ENCODE assay signal across 29 cellular contexts in genomic region chr10:70425096-70425495, GRCh38. TPM values are rescaled to one million over a fixed set of nuclear protein-coding genes. Genes with fewer than 3 reads are reported as not detected.
"Had no signal": no experiment of that assay in that cellular context is flagged by ENCODE, and none has a peak within 500 bp of the region (broad histone marks: within the 10 kb centered on the region; RNA-seq: fewer than 3 reads in every experiment).

No MANE protein-coding gene starts in this region.

- FAIRE-seq: astrocyte, bronchial epithelial cell, frontal cortex had no signal

- DNase-seq: activated CD4-positive, alpha-beta T cell treated with anti-CD3 and anti-CD28 coated beads, Interleukin-2, amount 10 ng/mL, durations not matched to agents 7 days and 5 days; activated CD8-positive, alpha-beta memory T cell treated with anti-CD3 and anti-CD28 coated beads, Interleukin-2, amount 10 ng/mL, durations not matched to agents 7 days and 5 days; activated CD8-positive, alpha-beta T cell treated with anti-CD3 and anti-CD28 coated beads for 36 hours; activated naive CD8-positive, alpha-beta T cell treated with anti-CD3 and anti-CD28 coated beads for 36 hours; activated T-cell treated with anti-CD3 and anti-CD28 coated beads for 4 hours; colonic mucosa; dorsolateral prefrontal cortex; effector memory CD8-positive, alpha-beta T cell; hypothalamus; lower lobe of right lung; natural killer cell; ovary; right cardiac atrium; stimulated activated CD4-positive, alpha-beta T cell treated with anti-CD3 and anti-CD28 coated beads, Interleukin-12 subunit alpha, Interleukin-12 subunit beta, amount 100 ng/mL, for 4 hours; stimulated activated CD4-positive, alpha-beta T cell treated with anti-CD3 and anti-CD28 coated beads, Interleukin-4, amount 100 ng/mL, for 4 hours; tibial artery; uterus had no signal

- H3K9me3 Mint-ChIP-seq: activated CD4-positive, alpha-beta T cell treated with anti-CD3 and anti-CD28 coated beads, Interleukin-2, amount 10 ng/mL, durations not matched to agents 7 days and 5 days; activated CD8-positive, alpha-beta T cell treated with anti-CD3 and anti-CD28 coated beads for 36 hours; activated naive CD8-positive, alpha-beta T cell treated with anti-CD3 and anti-CD28 coated beads for 36 hours; effector memory CD8-positive, alpha-beta T cell; natural killer cell; stimulated activated naive CD8-positive, alpha-beta T cell treated with anti-CD3 and anti-CD28 coated beads, Interleukin-15, Interleukin-2, amounts not matched to agents 100 ng/mL and 50 ng/mL, for 24 hours; T-helper 1 cell treated with Interleukin-12 subunit alpha and Interleukin-12 subunit beta and Interleukin-4 antibody, amounts not matched to agents 30 μg/mL and 1 μg/mL, for 36 hours had no signal

- H3K27ac ChIP-seq: colonic mucosa, dorsolateral prefrontal cortex, lower lobe of right lung, neutrophil, ovary, tibial artery, uterus, VCaP had no signal

- H3K9me3 ChIP-seq: colonic mucosa, esophagus muscularis mucosa, lower lobe of right lung, neutrophil, ovary, tibial artery, uterus had no signal

- H3K27me3 ChIP-seq: colonic mucosa, dorsolateral prefrontal cortex, esophagus muscularis mucosa, neutrophil, ovary, tibial artery, uterus had no signal

- H3K4me1 ChIP-seq: colonic mucosa, uterus had no signal

- ATAC-seq: activated CD4-positive, CD25-positive, alpha-beta regulatory T cell treated with anti-CD3 and anti-CD28 coated beads, Interleukin-2, amount 50 U/mL, for 24 hours; activated CD8-positive, alpha-beta memory T cell treated with anti-CD3 and anti-CD28 coated beads, Interleukin-2, amount 10 ng/mL, durations not matched to agents 7 days and 5 days; activated CD8-positive, alpha-beta T cell treated with anti-CD3 and anti-CD28 coated beads for 36 hours; effector memory CD8-positive, alpha-beta T cell; lower lobe of right lung; natural killer cell; right cardiac atrium had no signal

- H3K27me3 Mint-ChIP-seq: activated CD4-positive, alpha-beta T cell treated with anti-CD3 and anti-CD28 coated beads, Interleukin-2, amount 10 ng/mL, durations not matched to agents 7 days and 5 days; activated CD8-positive, alpha-beta memory T cell treated with anti-CD3 and anti-CD28 coated beads, Interleukin-2, amount 10 ng/mL, durations not matched to agents 7 days and 5 days; activated CD8-positive, alpha-beta T cell treated with anti-CD3 and anti-CD28 coated beads for 36 hours; activated naive CD8-positive, alpha-beta T cell treated with anti-CD3 and anti-CD28 coated beads for 36 hours; effector memory CD8-positive, alpha-beta T cell; stimulated activated naive CD8-positive, alpha-beta T cell treated with anti-CD3 and anti-CD28 coated beads, Interleukin-15, Interleukin-2, amounts not matched to agents 100 ng/mL and 50 ng/mL, for 24 hours had no signal

- H3K4me3 ChIP-seq: colonic mucosa, dorsolateral prefrontal cortex, esophagus muscularis mucosa, lower lobe of right lung, ovary, tibial artery, uterus had no signal

- H3K36me3 ChIP-seq: ovary, uterus had no signal

- H3K4me3 Mint-ChIP-seq: activated CD4-positive, alpha-beta T cell treated with anti-CD3 and anti-CD28 coated beads, Interleukin-2, amount 10 ng/mL, durations not matched to agents 7 days and 5 days; activated CD8-positive, alpha-beta memory T cell treated with anti-CD3 and anti-CD28 coated beads, Interleukin-2, amount 10 ng/mL, durations not matched to agents 7 days and 5 days; activated CD8-positive, alpha-beta T cell treated with anti-CD3 and anti-CD28 coated beads for 36 hours; activated naive CD8-positive, alpha-beta T cell treated with anti-CD3 and anti-CD28 coated beads for 36 hours; effector memory CD8-positive, alpha-beta T cell; natural killer cell; stimulated activated naive CD8-positive, alpha-beta T cell treated with anti-CD3 and anti-CD28 coated beads, Interleukin-15, Interleukin-2, amounts not matched to agents 100 ng/mL and 50 ng/mL, for 24 hours; T-helper 1 cell treated with Interleukin-12 subunit alpha and Interleukin-12 subunit beta and Interleukin-4 antibody, amounts not matched to agents 30 μg/mL and 1 μg/mL, for 36 hours had no signal

- H3K27ac Mint-ChIP-seq: activated CD4-positive, alpha-beta T cell treated with anti-CD3 and anti-CD28 coated beads, Interleukin-2, amount 10 ng/mL, durations not matched to agents 7 days and 5 days; activated CD8-positive, alpha-beta memory T cell treated with anti-CD3 and anti-CD28 coated beads, Interleukin-2, amount 10 ng/mL, durations not matched to agents 7 days and 5 days; activated CD8-positive, alpha-beta T cell treated with anti-CD3 and anti-CD28 coated beads for 36 hours; activated naive CD8-positive, alpha-beta T cell treated with anti-CD3 and anti-CD28 coated beads for 36 hours; natural killer cell; stimulated activated naive CD8-positive, alpha-beta T cell treated with anti-CD3 and anti-CD28 coated beads, Interleukin-15, Interleukin-2, amounts not matched to agents 100 ng/mL and 50 ng/mL, for 24 hours; T-helper 1 cell treated with Interleukin-12 subunit alpha and Interleukin-12 subunit beta and Interleukin-4 antibody, amounts not matched to agents 30 μg/mL and 1 μg/mL, for 36 hours had no signal

- H3K4me1 Mint-ChIP-seq: activated CD4-positive, alpha-beta T cell treated with anti-CD3 and anti-CD28 coated beads, Interleukin-2, amount 10 ng/mL, durations not matched to agents 7 days and 5 days; activated CD8-positive, alpha-beta memory T cell treated with anti-CD3 and anti-CD28 coated beads, Interleukin-2, amount 10 ng/mL, durations not matched to agents 7 days and 5 days; activated naive CD8-positive, alpha-beta T cell treated with anti-CD3 and anti-CD28 coated beads for 36 hours had no signal

RNA-seq across cellular contexts. Expression of gene NODAL, which starts 16.4 kb away (rescaled TPM):
- total RNA-seq: activated CD4-positive, alpha-beta T cell treated with anti-CD3 and anti-CD28 coated beads, Interleukin-2, amount 10 ng/mL, durations not matched to agents 7 days and 5 days; activated CD8-positive, alpha-beta memory T cell treated with anti-CD3 and anti-CD28 coated beads, Interleukin-2, amount 10 ng/mL, durations not matched to agents 7 days and 5 days; activated CD8-positive, alpha-beta T cell treated with anti-CD3 and anti-CD28 coated beads for 36 hours; activated naive CD8-positive, alpha-beta T cell treated with anti-CD3 and anti-CD28 coated beads for 36 hours; astrocyte; esophagus muscularis mucosa; lower lobe of right lung; mesenteric fat pad; natural killer cell; ovary; pulmonary artery endothelial cell; right cardiac atrium; skeletal muscle tissue; uterus had no signal
- polyA plus RNA-seq: right cardiac atrium had no signal

RNA-seq across cellular contexts. Expression of gene PALD1, which starts 53.5 kb away (rescaled TPM):
- total RNA-seq: bronchial epithelial cell had no signal
